ENCODE assay signal across 1 cellular context in the genomic region with DNA sequence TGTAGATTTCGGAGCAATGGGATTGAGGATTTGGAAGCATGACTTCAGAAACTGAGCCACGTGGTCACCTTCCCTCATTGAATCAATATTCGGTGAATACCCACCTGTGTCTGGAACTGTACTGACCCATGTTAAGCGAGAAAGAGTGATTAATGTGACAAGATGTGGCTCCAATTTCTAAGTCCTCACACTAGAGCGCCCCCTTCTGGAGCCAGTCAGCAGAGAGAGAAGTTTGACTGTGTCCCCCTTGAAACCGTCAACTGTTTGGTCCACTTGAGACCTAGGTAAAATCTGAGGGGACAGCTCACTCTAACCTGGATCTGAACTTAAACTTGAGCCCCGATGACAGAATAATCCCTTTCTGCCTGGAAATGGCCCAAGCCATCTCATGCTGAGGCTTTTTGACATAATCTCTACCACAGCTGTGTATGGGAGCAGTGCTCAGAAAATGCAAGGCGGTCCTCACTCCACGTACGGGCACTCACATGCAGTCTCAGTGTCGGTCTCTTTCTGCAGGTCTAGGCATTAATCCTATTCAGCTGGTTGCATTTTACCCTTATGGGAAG.
TF ChIP-seq lines count a peak whose summit lies in the region.

No MANE protein-coding gene starts in this region.

TF ChIP-seq in GM12878, 131 proteins besides CTCF, POLR2A, EP300 and RAD21:
- TF ChIP-seq, protein P1, sequence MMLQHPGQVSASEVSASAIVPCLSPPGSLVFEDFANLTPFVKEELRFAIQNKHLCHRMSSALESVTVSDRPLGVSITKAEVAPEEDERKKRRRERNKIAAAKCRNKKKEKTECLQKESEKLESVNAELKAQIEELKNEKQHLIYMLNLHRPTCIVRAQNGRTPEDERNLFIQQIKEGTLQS (IDR thresholded peaks at IDR 0.05; ENCODE audit: borderline replicate concordance, extremely low read depth, low read depth, low read length): no peak
- no peak for TF ChIP-seq TBL1XR1 (IDR thresholded peaks at IDR 0.05; ENCODE audit: low read depth, low read length)
- TF ChIP-seq, protein P2, sequence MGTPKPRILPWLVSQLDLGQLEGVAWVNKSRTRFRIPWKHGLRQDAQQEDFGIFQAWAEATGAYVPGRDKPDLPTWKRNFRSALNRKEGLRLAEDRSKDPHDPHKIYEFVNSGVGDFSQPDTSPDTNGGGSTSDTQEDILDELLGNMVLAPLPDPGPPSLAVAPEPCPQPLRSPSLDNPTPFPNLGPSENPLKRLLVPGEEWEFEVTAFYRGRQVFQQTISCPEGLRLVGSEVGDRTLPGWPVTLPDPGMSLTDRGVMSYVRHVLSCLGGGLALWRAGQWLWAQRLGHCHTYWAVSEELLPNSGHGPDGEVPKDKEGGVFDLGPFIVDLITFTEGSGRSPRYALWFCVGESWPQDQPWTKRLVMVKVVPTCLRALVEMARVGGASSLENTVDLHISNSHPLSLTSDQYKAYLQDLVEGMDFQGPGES (IDR thresholded peaks at IDR 0.05): no peak
- no peak for TF ChIP-seq FOXK2 (IDR thresholded peaks at IDR 0.05)
- no peak for TF ChIP-seq RFX5 (IDR thresholded peaks at IDR 0.05; ENCODE audit: low read depth, low read length)
- TF ChIP-seq ASH2L (IDR thresholded peaks at IDR 0.05; ENCODE audit: borderline replicate concordance, low read depth): no peak
- no peak for TF ChIP-seq ZNF207 (IDR thresholded peaks at IDR 0.05; ENCODE audit: borderline replicate concordance)
- TF ChIP-seq, protein P3, sequence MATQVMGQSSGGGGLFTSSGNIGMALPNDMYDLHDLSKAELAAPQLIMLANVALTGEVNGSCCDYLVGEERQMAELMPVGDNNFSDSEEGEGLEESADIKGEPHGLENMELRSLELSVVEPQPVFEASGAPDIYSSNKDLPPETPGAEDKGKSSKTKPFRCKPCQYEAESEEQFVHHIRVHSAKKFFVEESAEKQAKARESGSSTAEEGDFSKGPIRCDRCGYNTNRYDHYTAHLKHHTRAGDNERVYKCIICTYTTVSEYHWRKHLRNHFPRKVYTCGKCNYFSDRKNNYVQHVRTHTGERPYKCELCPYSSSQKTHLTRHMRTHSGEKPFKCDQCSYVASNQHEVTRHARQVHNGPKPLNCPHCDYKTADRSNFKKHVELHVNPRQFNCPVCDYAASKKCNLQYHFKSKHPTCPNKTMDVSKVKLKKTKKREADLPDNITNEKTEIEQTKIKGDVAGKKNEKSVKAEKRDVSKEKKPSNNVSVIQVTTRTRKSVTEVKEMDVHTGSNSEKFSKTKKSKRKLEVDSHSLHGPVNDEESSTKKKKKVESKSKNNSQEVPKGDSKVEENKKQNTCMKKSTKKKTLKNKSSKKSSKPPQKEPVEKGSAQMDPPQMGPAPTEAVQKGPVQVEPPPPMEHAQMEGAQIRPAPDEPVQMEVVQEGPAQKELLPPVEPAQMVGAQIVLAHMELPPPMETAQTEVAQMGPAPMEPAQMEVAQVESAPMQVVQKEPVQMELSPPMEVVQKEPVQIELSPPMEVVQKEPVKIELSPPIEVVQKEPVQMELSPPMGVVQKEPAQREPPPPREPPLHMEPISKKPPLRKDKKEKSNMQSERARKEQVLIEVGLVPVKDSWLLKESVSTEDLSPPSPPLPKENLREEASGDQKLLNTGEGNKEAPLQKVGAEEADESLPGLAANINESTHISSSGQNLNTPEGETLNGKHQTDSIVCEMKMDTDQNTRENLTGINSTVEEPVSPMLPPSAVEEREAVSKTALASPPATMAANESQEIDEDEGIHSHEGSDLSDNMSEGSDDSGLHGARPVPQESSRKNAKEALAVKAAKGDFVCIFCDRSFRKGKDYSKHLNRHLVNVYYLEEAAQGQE (IDR thresholded peaks at IDR 0.05; ENCODE audit: low read depth, low read length): no peak
- TF ChIP-seq ZNF274 (IDR thresholded peaks at IDR 0.05; ENCODE audit: insufficient read depth, insufficient read length): no peak
- no peak for TF ChIP-seq PAX8 (IDR thresholded peaks at IDR 0.05)
- TF ChIP-seq GABPA (IDR thresholded peaks at IDR 0.05; ENCODE audit: low read depth): no peak
- TF ChIP-seq ZNF24 (IDR thresholded peaks at IDR 0.05): no peak
- no peak for TF ChIP-seq BRCA1 (IDR thresholded peaks at IDR 0.05; ENCODE audit: low read depth, low read length)
- TF ChIP-seq PAX5 (IDR thresholded peaks at IDR 0.05; ENCODE audit: borderline replicate concordance, low read depth, low read length): no peak
- TF ChIP-seq JUNB (IDR thresholded peaks at IDR 0.05): no peak
- TF ChIP-seq MEF2A (IDR thresholded peaks at IDR 0.05; ENCODE audit: insufficient read depth, low read depth, low read length): no peak
- TF ChIP-seq, protein P4, sequence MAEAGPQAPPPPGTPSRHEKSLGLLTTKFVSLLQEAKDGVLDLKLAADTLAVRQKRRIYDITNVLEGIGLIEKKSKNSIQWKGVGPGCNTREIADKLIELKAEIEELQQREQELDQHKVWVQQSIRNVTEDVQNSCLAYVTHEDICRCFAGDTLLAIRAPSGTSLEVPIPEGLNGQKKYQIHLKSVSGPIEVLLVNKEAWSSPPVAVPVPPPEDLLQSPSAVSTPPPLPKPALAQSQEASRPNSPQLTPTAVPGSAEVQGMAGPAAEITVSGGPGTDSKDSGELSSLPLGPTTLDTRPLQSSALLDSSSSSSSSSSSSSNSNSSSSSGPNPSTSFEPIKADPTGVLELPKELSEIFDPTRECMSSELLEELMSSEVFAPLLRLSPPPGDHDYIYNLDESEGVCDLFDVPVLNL (IDR thresholded peaks at IDR 0.05; ENCODE audit: low read depth, low read length): no peak
